9 cellular contexts compared by ENCODE assay signal in genomic region chr5:32504923-32505596, GRCh38.
DNase-seq lines count a peak whose midpoint lies in the region; ATAC-seq and TF ChIP-seq lines count a peak whose summit lies in the region.
"Had no signal": no experiment of that assay in that cellular context is flagged by ENCODE, and none has a peak within 500 bp of the region (broad histone marks: within the 10 kb centered on the region; RNA-seq: fewer than 3 reads in every experiment).

No MANE protein-coding gene starts in this region.

- ATAC-seq in heart left ventricle: peak; percentile 77 to 88 (median 82)
- ATAC-seq in sciatic nerve: peak; percentile 95
- ATAC-seq in GM21423 (IDR thresholded peaks at IDR 0.05; ENCODE audit: unreplicated experiment): no peak
- ATAC-seq: HCT116 had no signal

- TF ChIP-seq POLR2A in heart left ventricle (IDR thresholded peaks at IDR 0.05): no peak

- H3K9me3 ChIP-seq in heart left ventricle: no peaks in the 10 kb centered on the region

- H3K36me3 Mint-ChIP-seq in activated T-helper 2 cell treated with anti-CD3 and anti-CD28 coated beads, Interferon-gamma antibody, Interleukin-2, Interleukin-4, amounts not matched to agents 10 μg/mL and 5 μg/mL and 100 μg/mL, durations not matched to agents 14 hours and 24 hours and 36 hours (ENCODE audit: low read depth): no peaks in the 10 kb centered on the region

- no peak for TF ChIP-seq CTCF in VCaP (conservative IDR thresholded peaks at IDR 0.05)
- no peak for TF ChIP-seq CTCF in heart left ventricle (IDR thresholded peaks at IDR 0.05)

- peak overlapping the region in 1 of 12 donors; percentile 1 for H3K4me3 ChIP-seq in heart left ventricle

- no peak overlapping the region for H3K27ac Mint-ChIP-seq in activated T-helper 2 cell treated with anti-CD3 and anti-CD28 coated beads, Interferon-gamma antibody, Interleukin-2, Interleukin-4, amounts not matched to agents 10 μg/mL and 5 μg/mL and 100 μg/mL, durations not matched to agents 14 hours and 24 hours and 36 hours

- peaks cover 16% of the 10 kb centered on the region for H3K27me3 Mint-ChIP-seq in activated T-helper 2 cell treated with anti-CD3 and anti-CD28 coated beads, Interferon-gamma antibody, Interleukin-2, Interleukin-4, amounts not matched to agents 10 μg/mL and 5 μg/mL and 100 μg/mL, durations not matched to agents 14 hours and 24 hours and 36 hours (ENCODE audit: low read depth)

- no peaks in the 10 kb centered on the region for H3K9me3 Mint-ChIP-seq in activated T-helper 2 cell treated with anti-CD3 and anti-CD28 coated beads, Interferon-gamma antibody, Interleukin-2, Interleukin-4, amounts not matched to agents 10 μg/mL and 5 μg/mL and 100 μg/mL, durations not matched to agents 14 hours and 24 hours and 36 hours

- H3K4me1 Mint-ChIP-seq in activated T-helper 2 cell treated with anti-CD3 and anti-CD28 coated beads, Interferon-gamma antibody, Interleukin-2, Interleukin-4, amounts not matched to agents 10 μg/mL and 5 μg/mL and 100 μg/mL, durations not matched to agents 14 hours and 24 hours and 36 hours (ENCODE audit: low read depth): peaks cover 16% of the 10 kb centered on the region

- WGBS in heart left ventricle, 4 donors: 13 to 20% (median 18%) methylated on average over 10 of the region's 10 CpGs

- intact Hi-C loops in heart left ventricle (cut with DNase I) (loop anchor here in 2 of 10 donors (1.0 to 5.0 kb wide), 2 partner anchors 15 to 82 kb away; partner anchors contain the start of gene SUB1 (in 2 of the 2)), sciatic nerve (cut with DNase I) (no loop called here)
- intact Hi-C loops in activated T-helper 2 cell treated with anti-CD3 and anti-CD28 coated beads, Interferon-gamma antibody, Interleukin-2, Interleukin-4, amounts not matched to agents 10 μg/mL and 5 μg/mL and 100 μg/mL, durations not matched to agents 14 hours and 24 hours and 36 hours (cut with micrococcal nuclease): no loop called here

- H3K27ac ChIP-seq in VCaP (peak overlapping the region; percentile 23; the same call in 1 of the 2 replicates), heart left ventricle (peak overlapping the region in 6 of 12 donors; percentile 8 to 73 (median 19))

- no peak overlapping the region for H3K4me3 Mint-ChIP-seq in activated T-helper 2 cell treated with anti-CD3 and anti-CD28 coated beads, Interferon-gamma antibody, Interleukin-2, Interleukin-4, amounts not matched to agents 10 μg/mL and 5 μg/mL and 100 μg/mL, durations not matched to agents 14 hours and 24 hours and 36 hours (ENCODE audit: low read depth)

- no peaks in the 10 kb centered on the region for H3K36me3 ChIP-seq in heart left ventricle

- DNase-seq in DMS53 (lab: John Stamatoyannopoulos, UW): peak; percentile 57
- DNase-seq in NCI-H1417 (lab: John Stamatoyannopoulos, UW): peak; percentile 73 to 90 (median 73)
- DNase-seq in heart left ventricle: peak; percentile 58 to 63 (median 62)
- DNase-seq in sciatic nerve (ENCODE audit: low spot score): peak; percentile 70
- no peak for DNase-seq in activated T-helper 2 cell treated with anti-CD3 and anti-CD28 coated beads, Interferon-gamma antibody, Interleukin-2, Interleukin-4, amounts not matched to agents 10 μg/mL and 5 μg/mL and 100 μg/mL, durations not matched to agents 14 hours and 24 hours and 36 hours (ENCODE audit: low spot score)
- DNase-seq in DMS114 treated with DMSO at 0.1 percent for 48 hours (lab: John Stamatoyannopoulos, UW; ENCODE audit: unreplicated experiment): no peak

- H3K27me3 ChIP-seq in heart left ventricle: peaks cover 0 to 5% (median 0%) of the 10 kb centered on the region in 9 donors

- peaks cover 0 to 43% (median 27%) of the 10 kb centered on the region in 12 donors for H3K4me1 ChIP-seq in heart left ventricle

Comparison
In these comparisons a context has a peak if more than half of its experiments do, and no peak if none do; other contexts are left out.
1. DNase-seq: peak in DMS53 (single experiment), NCI-H1417 (3 of 3), heart left ventricle (5 of 5) and sciatic nerve (single experiment); none in activated T-helper 2 cell treated with anti-CD3 and anti-CD28 coated beads, Interferon-gamma antibody, Interleukin-2, Interleukin-4, amounts not matched to agents 10 μg/mL and 5 μg/mL and 100 μg/mL, durations not matched to agents 14 hours and 24 hours and 36 hours (single experiment) and DMS114 treated with DMSO at 0.1 percent for 48 hours (single experiment).